9 cellular contexts compared by ENCODE assay signal in the genomic region with DNA sequence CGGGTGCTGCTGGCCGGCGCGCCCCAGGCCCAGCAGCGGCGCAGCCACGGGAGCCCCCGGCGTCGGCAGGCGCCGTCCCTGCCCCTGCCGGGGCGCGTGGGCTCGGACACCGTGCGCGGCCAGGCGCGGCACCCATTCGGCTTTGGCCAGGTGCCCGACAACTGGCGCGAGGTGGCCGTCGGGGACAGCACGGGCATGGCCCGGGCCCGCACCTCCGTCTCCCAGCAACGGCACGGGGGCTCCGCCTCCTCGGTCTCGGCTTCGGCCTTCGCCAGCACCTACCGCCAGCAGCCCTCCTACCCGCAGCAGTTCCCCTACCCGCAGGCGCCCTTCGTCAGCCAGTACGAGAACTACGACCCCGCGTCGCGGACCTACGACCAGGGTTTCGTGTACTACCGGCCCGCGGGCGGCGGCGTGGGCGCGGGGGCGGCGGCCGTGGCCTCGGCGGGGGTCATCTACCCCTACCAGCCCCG. TPM values are rescaled to one million over a fixed set of nuclear protein-coding genes. Genes with fewer than 3 reads are reported as not detected.
A peak's percentile ranks its signal among the peaks of the same experiment; 100 is the strongest.
DNase-seq lines count a peak whose midpoint lies in the region; ATAC-seq and TF ChIP-seq lines count a peak whose summit lies in the region.
"Had no signal": no experiment of that assay in that cellular context is flagged by ENCODE, and none has a peak within 500 bp of the region (broad histone marks: within the 10 kb centered on the region; RNA-seq: fewer than 3 reads in every experiment).

No MANE protein-coding gene starts in this region.

- H3K36me3 Mint-ChIP-seq in activated naive CD4-positive, alpha-beta T cell treated with anti-CD3 and anti-CD28 coated beads for 36 hours (ENCODE audit: low read depth) = no peaks in the 10 kb centered on the region

- peak overlapping the region; percentile 83 for H3K4me3 ChIP-seq in retinal pigment epithelial cell (ENCODE audit: low read length)

- ATAC-seq in left ventricle myocardium superior (peak; percentile 43), GM18873 (IDR thresholded peaks at IDR 0.05; ENCODE audit: low FRiP score, unreplicated experiment) (no peak)

- H3K4me1 Mint-ChIP-seq in activated naive CD4-positive, alpha-beta T cell treated with anti-CD3 and anti-CD28 coated beads for 36 hours (ENCODE audit: low read depth) = peaks cover 33% of the 10 kb centered on the region

- POLR2A ChIA-PET in GM10248 (lab: Yijun Ruan, JAX) = no interaction called here

- DNase-seq in GM10248 (ENCODE audit: extremely low spot score) = peak; percentile 44
- DNase-seq in NCI-H748 treated with DMSO at 0.1 percent for 48 hours (lab: John Stamatoyannopoulos, UW) = peak; percentile 19
- no peak for DNase-seq in activated naive CD4-positive, alpha-beta T cell treated with anti-CD3 and anti-CD28 coated beads for 36 hours
- peak; percentile 80 for DNase-seq in left ventricle myocardium superior
- DNase-seq in retinal pigment epithelial cell (ENCODE audit: low read depth) = no peak
- no peak for DNase-seq in COLO829 (ENCODE audit: low spot score)
- no peak for DNase-seq in foreskin melanocyte

- CTCF ChIA-PET in GM10248 (lab: Yijun Ruan, JAX) = no interaction called here
- CTCF ChIA-PET in activated naive CD4-positive, alpha-beta T cell treated with anti-CD3 and anti-CD28 coated beads for 36 hours (lab: Charles Lee) = interaction anchor here (0.8 to 3.7 kb wide), 11 partner anchors 11 to 53 kb away, joined by 3 to 44 read pairs (median 9); partner anchors contain the start of gene TBC1D21

- no peak overlapping the region for H3K27ac Mint-ChIP-seq in activated naive CD4-positive, alpha-beta T cell treated with anti-CD3 and anti-CD28 coated beads for 36 hours

- intact Hi-C loops in activated naive CD4-positive, alpha-beta T cell treated with anti-CD3 and anti-CD28 coated beads for 36 hours (cut with micrococcal nuclease) = loop anchor here (1.0 kb wide), 1 partner anchor 30 kb away; no protein-coding TSS in a partner anchor
- intact Hi-C loops in left ventricle myocardium superior (cut with micrococcal nuclease) = no loop called here

- no peaks in the 10 kb centered on the region for H3K9me3 Mint-ChIP-seq in activated naive CD4-positive, alpha-beta T cell treated with anti-CD3 and anti-CD28 coated beads for 36 hours

- peak overlapping the region; percentile 56 for H3K4me3 Mint-ChIP-seq in activated naive CD4-positive, alpha-beta T cell treated with anti-CD3 and anti-CD28 coated beads for 36 hours

- TF ChIP-seq CTCF in GM10248 (IDR thresholded peaks at IDR 0.05; ENCODE audit: control extremely low read depth, extremely low read depth, low read depth, missing control alignments) = no peak
- no peak for TF ChIP-seq CTCF in retinal pigment epithelial cell (conservative IDR thresholded peaks at IDR 0.05; ENCODE audit: low read depth, low read length)

- no peaks in the 10 kb centered on the region for H3K27me3 Mint-ChIP-seq in activated naive CD4-positive, alpha-beta T cell treated with anti-CD3 and anti-CD28 coated beads for 36 hours (ENCODE audit: low read depth)

RNA-seq across cellular contexts. Expression of gene LOXL1, which starts 0.8 kb away (rescaled TPM):
- under 1 TPM; 0.25 to 0.55 TPM for total RNA-seq in activated naive CD4-positive, alpha-beta T cell treated with anti-CD3 and anti-CD28 coated beads for 36 hours
- total RNA-seq in left ventricle myocardium superior = 12.9 TPM

RNA-seq across cellular contexts. Expression of gene TBC1D21, which starts 53.7 kb away (rescaled TPM):
- total RNA-seq in activated naive CD4-positive, alpha-beta T cell treated with anti-CD3 and anti-CD28 coated beads for 36 hours = not detected
- not detected for total RNA-seq in left ventricle myocardium superior
- total RNA-seq: NCI-H460 had no signal

Comparison
In these comparisons a context has a peak if more than half of its experiments do, and no peak if none do; other contexts are left out.
1. DNase-seq: peak in GM10248 (single experiment), NCI-H748 treated with DMSO at 0.1 percent for 48 hours (single experiment) and left ventricle myocardium superior (single experiment); none in activated naive CD4-positive, alpha-beta T cell treated with anti-CD3 and anti-CD28 coated beads for 36 hours (single experiment), retinal pigment epithelial cell (single experiment), COLO829 (single experiment) and foreskin melanocyte (single experiment).